12 cellular contexts compared by ENCODE assay signal in genomic region chr12:128388461-128388921, GRCh38.
DNase-seq lines count a peak whose midpoint lies in the region; ATAC-seq and TF ChIP-seq lines count a peak whose summit lies in the region.
"Had no signal": no experiment of that assay in that cellular context is flagged by ENCODE, and none has a peak within 500 bp of the region (broad histone marks: within the 10 kb centered on the region; RNA-seq: fewer than 3 reads in every experiment).

No MANE protein-coding gene starts in this region.

- H3K4me3 Mint-ChIP-seq in activated CD8-positive, alpha-beta T cell treated with anti-CD3 and anti-CD28 coated beads for 36 hours, result no peak overlapping the region
- H3K4me3 Mint-ChIP-seq in activated CD8-positive, alpha-beta T cell treated with anti-CD3 and anti-CD28 coated beads, Interleukin-2, amount 10 ng/mL, durations not matched to agents 7 days and 5 days, result no peak overlapping the region
- H3K4me3 Mint-ChIP-seq in activated CD4-positive, alpha-beta T cell treated with anti-CD3 and anti-CD28 coated beads, Interleukin-2, amount 10 ng/mL, durations not matched to agents 7 days and 5 days, result no peak overlapping the region

- H3K9me3 ChIP-seq in uterus, result no peaks in the 10 kb centered on the region

- peak overlapping the region; percentile 50 for H3K27ac Mint-ChIP-seq in activated CD8-positive, alpha-beta T cell treated with anti-CD3 and anti-CD28 coated beads for 36 hours
- no peak overlapping the region for H3K27ac Mint-ChIP-seq in activated CD8-positive, alpha-beta T cell treated with anti-CD3 and anti-CD28 coated beads, Interleukin-2, amount 10 ng/mL, durations not matched to agents 7 days and 5 days
- H3K27ac Mint-ChIP-seq in activated CD4-positive, alpha-beta T cell treated with anti-CD3 and anti-CD28 coated beads, Interleukin-2, amount 10 ng/mL, durations not matched to agents 7 days and 5 days, result no peak overlapping the region

- H3K27me3 Mint-ChIP-seq in activated CD8-positive, alpha-beta T cell treated with anti-CD3 and anti-CD28 coated beads for 36 hours, result peaks cover 1% of the 10 kb centered on the region
- H3K27me3 Mint-ChIP-seq in activated CD8-positive, alpha-beta T cell treated with anti-CD3 and anti-CD28 coated beads, Interleukin-2, amount 10 ng/mL, durations not matched to agents 7 days and 5 days (ENCODE audit: low read depth), result no peaks in the 10 kb centered on the region
- H3K27me3 Mint-ChIP-seq in activated CD4-positive, alpha-beta T cell treated with anti-CD3 and anti-CD28 coated beads, Interleukin-2, amount 10 ng/mL, durations not matched to agents 7 days and 5 days, result no peaks in the 10 kb centered on the region

- H3K36me3 Mint-ChIP-seq in activated CD8-positive, alpha-beta T cell treated with anti-CD3 and anti-CD28 coated beads for 36 hours (ENCODE audit: low read depth), result no peaks in the 10 kb centered on the region
- H3K36me3 Mint-ChIP-seq in activated CD8-positive, alpha-beta T cell treated with anti-CD3 and anti-CD28 coated beads, Interleukin-2, amount 10 ng/mL, durations not matched to agents 7 days and 5 days (ENCODE audit: low read depth), result no peaks in the 10 kb centered on the region
- no peaks in the 10 kb centered on the region for H3K36me3 Mint-ChIP-seq in activated CD4-positive, alpha-beta T cell treated with anti-CD3 and anti-CD28 coated beads, Interleukin-2, amount 10 ng/mL, durations not matched to agents 7 days and 5 days (ENCODE audit: low read depth)

- no peak overlapping the region for H3K4me3 ChIP-seq in uterus
- H3K4me3 ChIP-seq: tibial nerve had no signal

- H3K9me3 Mint-ChIP-seq in activated CD8-positive, alpha-beta T cell treated with anti-CD3 and anti-CD28 coated beads for 36 hours, result no peaks in the 10 kb centered on the region
- no peaks in the 10 kb centered on the region for H3K9me3 Mint-ChIP-seq in activated CD8-positive, alpha-beta T cell treated with anti-CD3 and anti-CD28 coated beads, Interleukin-2, amount 10 ng/mL, durations not matched to agents 7 days and 5 days (ENCODE audit: insufficient read depth)
- peaks cover 3% of the 10 kb centered on the region for H3K9me3 Mint-ChIP-seq in activated CD4-positive, alpha-beta T cell treated with anti-CD3 and anti-CD28 coated beads, Interleukin-2, amount 10 ng/mL, durations not matched to agents 7 days and 5 days

- intact Hi-C loops in activated CD8-positive, alpha-beta T cell treated with anti-CD3 and anti-CD28 coated beads for 36 hours (cut with micrococcal nuclease), result no loop called here
- intact Hi-C loops in uterus (cut with DNase I; ENCODE audit: low total_unique reads), result no loop called here

- ATAC-seq in activated CD8-positive, alpha-beta T cell treated with anti-CD3 and anti-CD28 coated beads for 36 hours, result no peak
- no peak for ATAC-seq in activated CD8-positive, alpha-beta T cell treated with anti-CD3 and anti-CD28 coated beads, Interleukin-2, amount 10 ng/mL, durations not matched to agents 7 days and 5 days

- H3K36me3 ChIP-seq in uterus, result no peaks in the 10 kb centered on the region
- H3K36me3 ChIP-seq: tibial nerve had no signal

- H3K4me1 ChIP-seq in uterus, result no peaks in the 10 kb centered on the region

- CTCF ChIA-PET in activated CD8-positive, alpha-beta T cell treated with anti-CD3 and anti-CD28 coated beads for 36 hours (lab: Charles Lee), result interaction anchor here (2.3 kb wide), 1 partner anchor 129 kb away, joined by 13 read pairs; no protein-coding TSS in a partner anchor
- CTCF ChIA-PET in activated CD8-positive, alpha-beta T cell treated with anti-CD3 and anti-CD28 coated beads, Interleukin-2, amount 10 ng/mL, durations not matched to agents 7 days and 5 days (lab: Charles Lee), result interaction anchor here (1.7 kb wide), 1 partner anchor 129 kb away, joined by 5 read pairs; no protein-coding TSS in a partner anchor
- CTCF ChIA-PET in activated CD4-positive, alpha-beta T cell treated with anti-CD3 and anti-CD28 coated beads, Interleukin-2, amount 10 ng/mL, durations not matched to agents 7 days and 5 days (lab: Charles Lee), result no interaction called here

- H3K27me3 ChIP-seq in uterus, result no peaks in the 10 kb centered on the region
- H3K27me3 ChIP-seq: tibial nerve had no signal

- POLR2A ChIA-PET in activated CD8-positive, alpha-beta T cell treated with anti-CD3 and anti-CD28 coated beads for 36 hours (lab: Charles Lee), result no interaction called here
- POLR2A ChIA-PET in activated CD8-positive, alpha-beta T cell treated with anti-CD3 and anti-CD28 coated beads, Interleukin-2, amount 10 ng/mL, durations not matched to agents 7 days and 5 days (lab: Charles Lee), result no interaction called here
- POLR2A ChIA-PET in activated CD4-positive, alpha-beta T cell treated with anti-CD3 and anti-CD28 coated beads, Interleukin-2, amount 10 ng/mL, durations not matched to agents 7 days and 5 days (lab: Charles Lee), result no interaction called here

- no peak for TF ChIP-seq POLR2A in uterus (IDR thresholded peaks at IDR 0.05)

- H3K27ac ChIP-seq in cingulate gyrus (ENCODE audit: low read depth, low read length), result peak overlapping the region; percentile 58
- peak overlapping the region; percentile 57 to 74 for H3K27ac ChIP-seq in uterus
- H3K27ac ChIP-seq: RWPE1, tibial nerve had no signal

- no peak for DNase-seq in activated CD8-positive, alpha-beta T cell treated with anti-CD3 and anti-CD28 coated beads for 36 hours
- DNase-seq in activated CD8-positive, alpha-beta T cell treated with anti-CD3 and anti-CD28 coated beads, Interleukin-2, amount 10 ng/mL, durations not matched to agents 7 days and 5 days, result no peak
- DNase-seq in myocyte (ENCODE audit: low read depth) (peak; percentile 2), uterus (peak; percentile 21 to 57), NCI-H2081 treated with DMSO at 0.1 percent for 48 hours (lab: John Stamatoyannopoulos, UW) (no peak), NCI-H1930 (lab: John Stamatoyannopoulos, UW) (no peak)
- DNase-seq in activated CD4-positive, alpha-beta T cell treated with anti-CD3 and anti-CD28 coated beads, Interleukin-2, amount 10 ng/mL, durations not matched to agents 7 days and 5 days, result no peak
- DNase-seq: activated T-cell treated with anti-CD3 and anti-CD28 coated beads, Interleukin-2, amount 50 U/mL, for 1 hour; IMR-90 had no signal

- H3K4me1 Mint-ChIP-seq in activated CD8-positive, alpha-beta T cell treated with anti-CD3 and anti-CD28 coated beads for 36 hours (ENCODE audit: low read depth), result no peaks in the 10 kb centered on the region
- H3K4me1 Mint-ChIP-seq in activated CD8-positive, alpha-beta T cell treated with anti-CD3 and anti-CD28 coated beads, Interleukin-2, amount 10 ng/mL, durations not matched to agents 7 days and 5 days (ENCODE audit: low read depth), result no peaks in the 10 kb centered on the region
- H3K4me1 Mint-ChIP-seq in activated CD4-positive, alpha-beta T cell treated with anti-CD3 and anti-CD28 coated beads, Interleukin-2, amount 10 ng/mL, durations not matched to agents 7 days and 5 days, result no peaks in the 10 kb centered on the region

- TF ChIP-seq CTCF in activated CD8-positive, alpha-beta T cell treated with anti-CD3 and anti-CD28 coated beads for 36 hours (IDR thresholded peaks at IDR 0.05), result no peak
- TF ChIP-seq CTCF in uterus (IDR thresholded peaks at IDR 0.05), result no peak

Comparison
In these comparisons a context has a peak if more than half of its experiments do, and no peak if none do; other contexts are left out.
1. DNase-seq: peak in myocyte (single experiment) and uterus (2 of 2); none in activated CD8-positive, alpha-beta T cell treated with anti-CD3 and anti-CD28 coated beads for 36 hours (single experiment), activated CD8-positive, alpha-beta T cell treated with anti-CD3 and anti-CD28 coated beads, Interleukin-2, amount 10 ng/mL, durations not matched to agents 7 days and 5 days (single experiment), NCI-H2081 treated with DMSO at 0.1 percent for 48 hours (single experiment), activated CD4-positive, alpha-beta T cell treated with anti-CD3 and anti-CD28 coated beads, Interleukin-2, amount 10 ng/mL, durations not matched to agents 7 days and 5 days (single experiment) and NCI-H1930 (0 of 2).